Comparison of ENCODE assay signal across 8 cellular contexts in the genomic region with DNA sequence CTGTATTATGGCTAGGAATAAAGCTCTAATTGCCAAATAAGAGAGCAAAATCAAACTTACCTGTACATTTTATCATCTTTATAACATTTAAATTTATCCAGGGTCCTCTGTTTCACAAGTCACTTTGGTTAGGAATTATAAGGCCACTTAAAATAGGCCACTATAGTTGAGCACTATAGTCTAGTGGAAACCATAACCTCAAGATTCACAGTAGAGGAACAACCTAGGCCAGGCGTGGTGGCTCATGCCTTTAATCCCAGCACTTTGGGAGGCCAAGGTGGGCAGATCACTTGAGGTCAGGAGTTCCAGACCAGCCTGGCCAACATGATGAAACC. TPM values are rescaled to one million over a fixed set of nuclear protein-coding genes. Genes with fewer than 3 reads are reported as not detected.
A peak's percentile ranks its signal among the peaks of the same experiment; 100 is the strongest.
DNase-seq lines count a peak whose midpoint lies in the region; ATAC-seq and TF ChIP-seq lines count a peak whose summit lies in the region.
"Not testable (repeated sequence)": the region's sequence is repeated elsewhere in the genome, so short reads cannot be mapped to it uniquely, and the experiment has no call there.

No MANE protein-coding gene starts in this region.

- TF ChIP-seq CTCF in CD8-positive, alpha-beta T cell (IDR thresholded peaks at IDR 0.05); Peyer's patch (IDR thresholded peaks at IDR 0.05); chondrocyte (IDR thresholded peaks at IDR 0.05); right atrium auricular region (IDR thresholded peaks at IDR 0.05); upper lobe of left lung (IDR thresholded peaks at IDR 0.05): not testable (repeated sequence)

- not testable (repeated sequence) for H3K4me3 ChIP-seq in CD8-positive, alpha-beta T cell (ENCODE audit: low read depth, low read length); Peyer's patch; skin epidermis
- H3K4me3 ChIP-seq in right atrium auricular region (peak overlapping the region in 1 of 2 donors; percentile 28), upper lobe of left lung (peak overlapping the region in 1 of 4 donors; percentile 5)

- not testable (repeated sequence) for TF ChIP-seq EP300 in upper lobe of left lung (IDR thresholded peaks at IDR 0.05)

- peaks cover 44% of the 10 kb centered on the region for H3K4me1 Mint-ChIP-seq in CD8-positive, alpha-beta T cell (ENCODE audit: low read depth)
- peaks cover 59% of the 10 kb centered on the region for H3K4me1 Mint-ChIP-seq in activated naive CD4-positive, alpha-beta T cell treated with anti-CD3 and anti-CD28 coated beads, Interleukin-2, amount 50 U/mL, for 24 hours
- H3K4me1 Mint-ChIP-seq in chondrocyte (ENCODE audit: low read depth) (peaks cover 73% of the 10 kb centered on the region), naive B cell (peaks cover 27 to 40% (median 34%) of the 10 kb centered on the region in 3 donors)

- H3K4me1 ChIP-seq in CD8-positive, alpha-beta T cell (ENCODE audit: insufficient read depth, low read length), result peaks cover 15% of the 10 kb centered on the region
- not testable (repeated sequence) for H3K4me1 ChIP-seq in Peyer's patch
- H3K4me1 ChIP-seq in right atrium auricular region, result peaks cover 0 to 55% of the 10 kb centered on the region in 2 donors
- H3K4me1 ChIP-seq in upper lobe of left lung, result peaks cover 33 to 40% (median 38%) of the 10 kb centered on the region in 4 donors

- H3K27me3 ChIP-seq in CD8-positive, alpha-beta T cell (ENCODE audit: insufficient read depth, low read length); Peyer's patch; right atrium auricular region; upper lobe of left lung: not testable (repeated sequence)

- not testable (repeated sequence) for H3K27me3 Mint-ChIP-seq in CD8-positive, alpha-beta T cell (ENCODE audit: low read depth); activated naive CD4-positive, alpha-beta T cell treated with anti-CD3 and anti-CD28 coated beads, Interleukin-2, amount 50 U/mL, for 24 hours; chondrocyte (ENCODE audit: low read depth); naive B cell

- H3K4me3 Mint-ChIP-seq in CD8-positive, alpha-beta T cell, result not testable (repeated sequence)
- peak overlapping the region; percentile 57 for H3K4me3 Mint-ChIP-seq in activated naive CD4-positive, alpha-beta T cell treated with anti-CD3 and anti-CD28 coated beads, Interleukin-2, amount 50 U/mL, for 24 hours
- H3K4me3 Mint-ChIP-seq in chondrocyte (ENCODE audit: unreplicated experiment) (peak overlapping the region; percentile 60), naive B cell (peak overlapping the region in 1 of 8 donors; percentile 30)

- POLR2A ChIA-PET in CD8-positive, alpha-beta T cell (lab: Charles Lee), result not testable (repeated sequence)

- H3K36me3 Mint-ChIP-seq in CD8-positive, alpha-beta T cell, result peaks cover 14% of the 10 kb centered on the region
- H3K36me3 Mint-ChIP-seq in activated naive CD4-positive, alpha-beta T cell treated with anti-CD3 and anti-CD28 coated beads, Interleukin-2, amount 50 U/mL, for 24 hours; chondrocyte (ENCODE audit: low read depth); naive B cell: not testable (repeated sequence)

- TF ChIP-seq POLR2A in Peyer's patch (IDR thresholded peaks at IDR 0.05); upper lobe of left lung (IDR thresholded peaks at IDR 0.05): not testable (repeated sequence)

- H3K9me3 ChIP-seq in CD8-positive, alpha-beta T cell (ENCODE audit: low read length); Peyer's patch; right atrium auricular region; upper lobe of left lung: not testable (repeated sequence)

- DNase-seq in CD8-positive, alpha-beta T cell; Peyer's patch; chondrocyte (ENCODE audit: low spot score); right atrium auricular region (ENCODE audit: low spot score); naive B cell; upper lobe of left lung: not testable (repeated sequence)

- ATAC-seq in CD8-positive, alpha-beta T cell; naive B cell (ENCODE audit: low read depth in 2 of 2): not testable (repeated sequence)
- peak; percentile 31 to 56 for ATAC-seq in upper lobe of left lung (ENCODE audit: low FRiP score in 2 of 2)

- 85 to 100% methylated on average over 1 of the region's 1 CpG for WGBS in upper lobe of left lung, 2 donors

- not testable (repeated sequence) for H3K9me3 Mint-ChIP-seq in CD8-positive, alpha-beta T cell; activated naive CD4-positive, alpha-beta T cell treated with anti-CD3 and anti-CD28 coated beads, Interleukin-2, amount 50 U/mL, for 24 hours; chondrocyte (ENCODE audit: low read depth); naive B cell

- intact Hi-C loops in CD8-positive, alpha-beta T cell (cut with DNase I, micrococcal nuclease), result not testable (repeated sequence)

- CTCF ChIA-PET in CD8-positive, alpha-beta T cell (lab: Charles Lee), result interaction anchor here (1.2 to 1.3 kb wide), 2 partner anchors 19 to 76 kb away, joined by 3 to 5 read pairs; no protein-coding TSS in a partner anchor

- H3K36me3 ChIP-seq in CD8-positive, alpha-beta T cell (ENCODE audit: insufficient read depth, low read length); Peyer's patch; right atrium auricular region; upper lobe of left lung: not testable (repeated sequence)

- peak overlapping the region; percentile 60 for H3K27ac Mint-ChIP-seq in CD8-positive, alpha-beta T cell
- peak overlapping the region; percentile 83 for H3K27ac Mint-ChIP-seq in activated naive CD4-positive, alpha-beta T cell treated with anti-CD3 and anti-CD28 coated beads, Interleukin-2, amount 50 U/mL, for 24 hours
- H3K27ac Mint-ChIP-seq in chondrocyte (ENCODE audit: unreplicated experiment), result peak overlapping the region; percentile 85
- H3K27ac Mint-ChIP-seq in naive B cell, result peak overlapping the region; percentile 16 to 76 (median 53)

- H3K27ac ChIP-seq in CD8-positive, alpha-beta T cell (ENCODE audit: low read depth, low read length), result not testable (repeated sequence)
- H3K27ac ChIP-seq in Peyer's patch, result peak overlapping the region in 3 of 4 donors; percentile 31 to 75 (median 44)
- peak overlapping the region; percentile 67 to 85 for H3K27ac ChIP-seq in right atrium auricular region
- peak overlapping the region in 11 of 21 experiments; percentile 19 to 74 (median 50) for H3K27ac ChIP-seq in skin epidermis
- H3K27ac ChIP-seq in upper lobe of left lung, result peak overlapping the region; percentile 72 to 80 (median 78)

RNA-seq across cellular contexts. Expression of a gene that starts 31.9 kb away (rescaled TPM):
- total RNA-seq in CD8-positive, alpha-beta T cell, result 10 to 100 TPM; 30.5 to 34.3 TPM
- total RNA-seq in Peyer's patch, result 10 to 100 TPM; 72.2 to 81.3 (median 74.7) TPM
- 62.9 to 69.6 TPM (median 63.8 TPM) in 3 replicates for total RNA-seq in chondrocyte
- 10 to 100 TPM; 40.9 to 71.8 TPM for total RNA-seq in right atrium auricular region
- polyA plus RNA-seq in naive B cell (ENCODE audit: low read depth in 6 of 6), result 100 to 1,000 TPM in 1 of 6 donors, 10 to 100 TPM in 5; 78.4 to 131 (median 95.3) TPM
- total RNA-seq in upper lobe of left lung, result 10 to 100 TPM; 56.6 to 99.2 (median 80.4) TPM
